ENCODE assay signal across 1 cellular context in genomic region chr2:177143444-177143843, GRCh38.
TF ChIP-seq lines count a peak whose summit lies in the region.

No MANE protein-coding gene starts in this region.

TF ChIP-seq in GM23338, 12 proteins besides CTCF, POLR2A, EP300 and RAD21 (continued from another document):
- TF ChIP-seq, protein P1, sequence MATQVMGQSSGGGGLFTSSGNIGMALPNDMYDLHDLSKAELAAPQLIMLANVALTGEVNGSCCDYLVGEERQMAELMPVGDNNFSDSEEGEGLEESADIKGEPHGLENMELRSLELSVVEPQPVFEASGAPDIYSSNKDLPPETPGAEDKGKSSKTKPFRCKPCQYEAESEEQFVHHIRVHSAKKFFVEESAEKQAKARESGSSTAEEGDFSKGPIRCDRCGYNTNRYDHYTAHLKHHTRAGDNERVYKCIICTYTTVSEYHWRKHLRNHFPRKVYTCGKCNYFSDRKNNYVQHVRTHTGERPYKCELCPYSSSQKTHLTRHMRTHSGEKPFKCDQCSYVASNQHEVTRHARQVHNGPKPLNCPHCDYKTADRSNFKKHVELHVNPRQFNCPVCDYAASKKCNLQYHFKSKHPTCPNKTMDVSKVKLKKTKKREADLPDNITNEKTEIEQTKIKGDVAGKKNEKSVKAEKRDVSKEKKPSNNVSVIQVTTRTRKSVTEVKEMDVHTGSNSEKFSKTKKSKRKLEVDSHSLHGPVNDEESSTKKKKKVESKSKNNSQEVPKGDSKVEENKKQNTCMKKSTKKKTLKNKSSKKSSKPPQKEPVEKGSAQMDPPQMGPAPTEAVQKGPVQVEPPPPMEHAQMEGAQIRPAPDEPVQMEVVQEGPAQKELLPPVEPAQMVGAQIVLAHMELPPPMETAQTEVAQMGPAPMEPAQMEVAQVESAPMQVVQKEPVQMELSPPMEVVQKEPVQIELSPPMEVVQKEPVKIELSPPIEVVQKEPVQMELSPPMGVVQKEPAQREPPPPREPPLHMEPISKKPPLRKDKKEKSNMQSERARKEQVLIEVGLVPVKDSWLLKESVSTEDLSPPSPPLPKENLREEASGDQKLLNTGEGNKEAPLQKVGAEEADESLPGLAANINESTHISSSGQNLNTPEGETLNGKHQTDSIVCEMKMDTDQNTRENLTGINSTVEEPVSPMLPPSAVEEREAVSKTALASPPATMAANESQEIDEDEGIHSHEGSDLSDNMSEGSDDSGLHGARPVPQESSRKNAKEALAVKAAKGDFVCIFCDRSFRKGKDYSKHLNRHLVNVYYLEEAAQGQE (IDR thresholded peaks at IDR 0.05; ENCODE audit: unreplicated experiment) = no peak
- TF ChIP-seq ZNF114 (CRISPR knock-in tag; IDR thresholded peaks at IDR 0.05) = no peak
